ENCODE assay signal across 9 cellular contexts in the genomic region with DNA sequence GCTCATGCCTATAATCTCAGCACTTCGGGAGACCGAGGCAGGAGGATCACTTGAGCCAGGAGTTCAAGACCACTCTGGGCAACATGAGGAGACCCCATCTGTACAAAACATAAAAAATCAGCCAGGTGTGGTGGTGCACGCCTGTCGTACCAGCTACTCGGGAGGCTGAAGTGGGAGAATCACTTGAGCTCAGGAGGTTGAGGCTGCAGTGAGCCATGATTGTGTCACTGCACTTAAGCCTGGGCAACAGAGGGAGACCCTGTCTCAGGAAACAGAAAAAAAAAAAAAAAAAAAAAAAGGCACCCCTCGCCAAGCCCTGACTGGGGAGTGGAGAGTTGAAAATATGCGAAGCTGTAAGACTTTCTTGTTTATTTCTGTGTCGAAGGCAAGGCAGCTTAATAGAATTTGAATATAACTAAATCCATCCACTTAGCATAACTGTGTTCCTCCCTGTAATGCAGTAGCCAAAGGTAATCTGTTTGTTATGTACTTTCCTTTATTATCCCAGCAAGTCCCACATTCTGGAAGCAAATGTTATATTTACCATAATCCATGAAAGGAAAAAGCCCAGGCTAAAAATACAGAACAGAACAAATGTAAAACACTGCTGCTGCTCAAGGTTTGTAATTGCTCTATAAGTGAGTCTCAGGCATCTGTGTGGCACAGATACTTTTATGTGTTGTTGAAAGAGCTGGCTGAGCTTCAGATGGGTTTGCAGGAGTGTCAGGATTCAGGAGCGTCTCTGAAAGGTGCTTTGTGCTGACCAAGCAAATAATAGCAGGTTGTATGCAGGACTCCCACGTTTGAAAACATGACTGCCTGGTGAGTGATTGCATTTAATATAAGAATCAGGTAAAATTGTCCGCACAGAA.
A peak's percentile ranks its signal among the peaks of the same experiment; 100 is the strongest.
DNase-seq lines count a peak whose midpoint lies in the region; ATAC-seq and TF ChIP-seq lines count a peak whose summit lies in the region.
"Had no signal": no experiment of that assay in that cellular context is flagged by ENCODE, and none has a peak within 500 bp of the region (broad histone marks: within the 10 kb centered on the region; RNA-seq: fewer than 3 reads in every experiment).

No MANE protein-coding gene starts in this region.

- peak overlapping the region; percentile 40 for H3K4me3 ChIP-seq in neural cell (ENCODE audit: low read length)

- peak; percentile 53 for DNase-seq in RPMI8226
- DNase-seq in NCI-H345 (lab: John Stamatoyannopoulos, UW) = no peak
- no peak for DNase-seq in NCI-H1417 treated with DMSO at 0.1 percent for 48 hours (lab: John Stamatoyannopoulos, UW)
- DNase-seq in 8988T = no peak
- DNase-seq in NCI-H1092 (lab: John Stamatoyannopoulos, UW) = no peak
- DNase-seq: brain microvascular endothelial cell had no signal

- H3F3A ChIP-seq in neural cell (ENCODE audit: insufficient read depth, low read length, poor library complexity, severe bottlenecking) = no peaks in the 10 kb centered on the region

- peak; percentile 21 for ATAC-seq in GM19351 (IDR thresholded peaks at IDR 0.05; ENCODE audit: unreplicated experiment)
- peak; percentile 19 for ATAC-seq in HG02884 (IDR thresholded peaks at IDR 0.05; ENCODE audit: unreplicated experiment)

- H3K4me2 ChIP-seq in neural cell (ENCODE audit: low read length) = peak overlapping the region; percentile 25

- H3K36me3 ChIP-seq in neural cell (ENCODE audit: insufficient read depth, low read length) = no peaks in the 10 kb centered on the region
- H3K36me3 ChIP-seq: brain microvascular endothelial cell had no signal

- no peaks in the 10 kb centered on the region for H3K9me3 ChIP-seq in neural cell (ENCODE audit: low read length)

- peaks cover 5% of the 10 kb centered on the region for H3K79me2 ChIP-seq in neural cell (replicated peaks; ENCODE audit: insufficient read depth, low read length)

- H2AFZ ChIP-seq in neural cell (ENCODE audit: low read depth, low read length) = no peak overlapping the region

- TF ChIP-seq RAD21 in neural cell (conservative IDR thresholded peaks at IDR 0.05) = no peak

- no peaks in the 10 kb centered on the region for H3K9me2 ChIP-seq in neural cell (ENCODE audit: insufficient read depth, low read length)

- peak overlapping the region; percentile 66 for H3K27ac ChIP-seq in neural cell (ENCODE audit: low read length)
- H3K27ac ChIP-seq: brain microvascular endothelial cell had no signal

- no peaks in the 10 kb centered on the region for H3K27me3 ChIP-seq in neural cell (ENCODE audit: insufficient read depth, low read depth, low read length)
- H3K27me3 ChIP-seq: brain microvascular endothelial cell had no signal

- TF ChIP-seq EP300 in neural cell (conservative IDR thresholded peaks at IDR 0.05; ENCODE audit: poor library complexity, severe bottlenecking) = no peak

- peak overlapping the region; percentile 46 for H3K9ac ChIP-seq in neural cell (ENCODE audit: low read length)

- no peaks in the 10 kb centered on the region for H4K20me1 ChIP-seq in neural cell (ENCODE audit: insufficient read depth)

- no peak for TF ChIP-seq CTCF in neural cell (IDR thresholded peaks at IDR 0.05; ENCODE audit: poor library complexity, severe bottlenecking)

TF ChIP-seq in neural cell, 6 proteins besides CTCF, POLR2A, EP300 and RAD21:
- TF ChIP-seq SMC3 (conservative IDR thresholded peaks at IDR 0.05; ENCODE audit: poor library complexity) (no peak), POLR2AphosphoS5 (IDR thresholded peaks at IDR 0.05) (peak; percentile 54)
TF ChIP-seq in neural cell: peak in this region for 1.
